8 cellular contexts compared by ENCODE assay signal in genomic region chr3:152834354-152835310, GRCh38. TPM values are rescaled to one million over a fixed set of nuclear protein-coding genes. Genes with fewer than 3 reads are reported as not detected.
DNase-seq lines count a peak whose midpoint lies in the region; ATAC-seq and TF ChIP-seq lines count a peak whose summit lies in the region.

P2RY1 (plus strand) TSS chr3:152835131; CDS start chr3:152835783, 652 bp downstream.

- H3K4me1 ChIP-seq in CD4-positive, alpha-beta memory T cell (ENCODE audit: insufficient read depth, low read length), result peaks cover 3% of the 10 kb centered on the region
- H3K4me1 ChIP-seq in osteoblast (ENCODE audit: insufficient read depth, low read length), result peaks cover 7% of the 10 kb centered on the region

- intact Hi-C loops in CD4-positive, alpha-beta memory T cell (cut with micrococcal nuclease), result no loop called here
- intact Hi-C loops in cardiac septum (cut with DNase I), result loop anchor here (10.0 kb wide), 2 partner anchors 250 to 630 kb away; no protein-coding TSS in a partner anchor

- H3K27me3 Mint-ChIP-seq in CD4-positive, alpha-beta memory T cell, result peaks cover 22 to 24% of the 10 kb centered on the region in 2 donors
- H3K27me3 Mint-ChIP-seq in activated naive CD8-positive, alpha-beta T cell, result peaks cover 23% of the 10 kb centered on the region

- peak within 1 kb of the TSS; percentile 79 for H3K4me2 ChIP-seq in osteoblast (ENCODE audit: insufficient read depth, low read length)

- H3K36me3 ChIP-seq in CD4-positive, alpha-beta memory T cell (ENCODE audit: insufficient read depth, low read length), result no peaks in the 10 kb centered on the region
- no peaks in the 10 kb centered on the region for H3K36me3 ChIP-seq in osteoblast (ENCODE audit: insufficient read depth, low read length)

- no peak within 1 kb of the TSS for H3K27ac Mint-ChIP-seq in CD4-positive, alpha-beta memory T cell
- no peak within 1 kb of the TSS for H3K27ac Mint-ChIP-seq in activated naive CD8-positive, alpha-beta T cell

- no peak within 1 kb of the TSS for H3K27ac ChIP-seq in CD4-positive, alpha-beta memory T cell (ENCODE audit: low read depth, low read length)
- H3K27ac ChIP-seq in osteoblast (ENCODE audit: low read depth, low read length), result no peak within 1 kb of the TSS

- H2AFZ ChIP-seq in osteoblast (ENCODE audit: low read length), result peak within 1 kb of the TSS; percentile 93

- H3K79me2 ChIP-seq in osteoblast (ENCODE audit: insufficient read depth, low read length), result no peaks in the 10 kb centered on the region

- H3K36me3 Mint-ChIP-seq in CD4-positive, alpha-beta memory T cell, result no peaks in the 10 kb centered on the region
- H3K36me3 Mint-ChIP-seq in activated naive CD8-positive, alpha-beta T cell, result no peaks in the 10 kb centered on the region

- POLR2A ChIA-PET in CD4-positive, alpha-beta memory T cell (lab: Charles Lee; ENCODE audit: partially characterized antibody), result no interaction called here

- no peaks in the 10 kb centered on the region for H3K27me3 ChIP-seq in CD4-positive, alpha-beta memory T cell (ENCODE audit: insufficient read depth, low read length)
- H3K27me3 ChIP-seq in osteoblast (ENCODE audit: insufficient read depth, low read length), result peaks cover 42% of the 10 kb centered on the region

- peaks cover 4 to 25% (median 8%) of the 10 kb centered on the region in 4 donors for H3K4me1 Mint-ChIP-seq in CD4-positive, alpha-beta memory T cell
- H3K4me1 Mint-ChIP-seq in activated naive CD8-positive, alpha-beta T cell (ENCODE audit: low read depth), result peaks cover 12% of the 10 kb centered on the region

- ATAC-seq in GM19025 (IDR thresholded peaks at IDR 0.05; ENCODE audit: low read depth, unreplicated experiment) (peak; percentile 69), HG03108 (IDR thresholded peaks at IDR 0.05; ENCODE audit: unreplicated experiment) (peak; percentile 72)

- H3K9me3 ChIP-seq in CD4-positive, alpha-beta memory T cell (ENCODE audit: control insufficient read depth in 1 of 2, low read length in 2 of 2), result no peaks in the 10 kb centered on the region
- no peaks in the 10 kb centered on the region for H3K9me3 ChIP-seq in osteoblast (ENCODE audit: low read depth, low read length)

- peak within 1 kb of the TSS; percentile 57 to 80 (median 73) for H3K4me3 Mint-ChIP-seq in CD4-positive, alpha-beta memory T cell
- H3K4me3 Mint-ChIP-seq in activated naive CD8-positive, alpha-beta T cell, result peak within 1 kb of the TSS; percentile 86

- no peak within 1 kb of the TSS for H3K4me3 ChIP-seq in CD4-positive, alpha-beta memory T cell (ENCODE audit: low read length in 2 of 2)
- H3K4me3 ChIP-seq in osteoblast (ENCODE audit: insufficient read depth, low read length), result peak within 1 kb of the TSS; percentile 66

- CTCF ChIA-PET in CD4-positive, alpha-beta memory T cell (lab: Charles Lee; ENCODE audit: partially characterized antibody), result no interaction called here

- H3K9me3 Mint-ChIP-seq in CD4-positive, alpha-beta memory T cell, result peaks cover 0 to 4% (median 0%) of the 10 kb centered on the region in 8 donors
- no peaks in the 10 kb centered on the region for H3K9me3 Mint-ChIP-seq in activated naive CD8-positive, alpha-beta T cell (ENCODE audit: low read depth)

- no peak for TF ChIP-seq CTCF in osteoblast (IDR thresholded peaks at IDR 0.05; ENCODE audit: extremely low read depth, low read depth, low read length)

- no peaks in the 10 kb centered on the region for H4K20me1 ChIP-seq in osteoblast (ENCODE audit: insufficient read depth, low read length)

- DNase-seq in CD4-positive, alpha-beta memory T cell, result no peak
- DNase-seq in NCI-H526 (lab: John Stamatoyannopoulos, UW), result peak; percentile 62 to 91
- peak; percentile 81 for DNase-seq in cardiac septum (ENCODE audit: low spot score)
- DNase-seq in osteoblast (ENCODE audit: insufficient read length, low spot score, missing footprints), result no peak
- no peak for DNase-seq in NCI-H446 treated with DMSO at 0.1 percent for 48 hours (lab: John Stamatoyannopoulos, UW)

RNA-seq across cellular contexts. Expression of gene P2RY1, which starts in this region (rescaled TPM):
- under 1 TPM; 0.08 to 0.09 TPM for total RNA-seq in CD4-positive, alpha-beta memory T cell
- not detected for polyA plus RNA-seq in CD4-positive, alpha-beta memory T cell
- total RNA-seq in cardiac septum (4.8 TPM), osteoblast (under 0.01 and 0.36 TPM in 2 replicates)

Comparison
In these comparisons a context has a peak if more than half of its experiments do, and no peak if none do; other contexts are left out.
1. DNase-seq: peak in NCI-H526 (2 of 2) and cardiac septum (single experiment); none in CD4-positive, alpha-beta memory T cell (0 of 5), osteoblast (single experiment) and NCI-H446 treated with DMSO at 0.1 percent for 48 hours (single experiment).